ENCODE assay signal across 8 cellular contexts in genomic region chr15:74613953-74614743, GRCh38. TPM values are rescaled to one million over a fixed set of nuclear protein-coding genes. Genes with fewer than 3 reads are reported as not detected.
DNase-seq lines count a peak whose midpoint lies in the region; ATAC-seq, FAIRE-seq and TF ChIP-seq lines count a peak whose summit lies in the region.

No MANE protein-coding gene starts in this region.

- no TSS peak for BruUV-seq in mammary epithelial cell (replicated peaks; lab: Mats Ljungman, UMichigan)

- intact Hi-C loops in mammary epithelial cell (cut with micrococcal nuclease), result loop anchor here (2.0 kb wide), 2 partner anchors 25 to 175 kb away; no protein-coding TSS in a partner anchor

- peak overlapping the region; percentile 91 to 98 for H3K27ac ChIP-seq in A549
- H3K27ac ChIP-seq in mammary epithelial cell (ENCODE audit: insufficient read depth, low read depth, low read length), result no peak overlapping the region
- H3K27ac ChIP-seq in mesodermal cell (ENCODE audit: low read depth, low read length, severe bottlenecking), result peak overlapping the region; percentile 18

- H3K9me3 ChIP-seq in A549 (no peaks in the 10 kb centered on the region), mammary epithelial cell (replicated peaks; ENCODE audit: insufficient read depth, low read length) (no peaks in the 10 kb centered on the region), mesodermal cell (ENCODE audit: control insufficient read depth, low read length) (no peaks in the 10 kb centered on the region)

- no peak for TF ChIP-seq CTCF in A549 (IDR thresholded peaks at IDR 0.05)
- TF ChIP-seq CTCF in HFFc6 (IDR thresholded peaks at IDR 0.05), result no peak
- no peak for TF ChIP-seq CTCF in mammary epithelial cell (conservative IDR thresholded peaks at IDR 0.05 in 1 of 2, IDR thresholded peaks at IDR 0.05 in 1 of 2; ENCODE audit: extremely low read depth in 1 of 2, insufficient read depth in 1 of 2, low read depth in 1 of 2, low read length in 2 of 2)

- H3K9me3 Mint-ChIP-seq in HFFc6, result no peaks in the 10 kb centered on the region

- DNase-seq in A549 (ENCODE audit: low read depth in 1 of 2, low spot score in 1 of 2) (peak in 1 of 2 experiments; percentile 64), HFFc6 (no peak), mammary epithelial cell (no peak), NCI-H1105 treated with DMSO at 0.1 percent for 48 hours (lab: John Stamatoyannopoulos, UW) (no peak)

- H3K4me2 ChIP-seq in A549 (peak overlapping the region; percentile 86), mammary epithelial cell (ENCODE audit: insufficient read depth, low read depth, low read length) (peak overlapping the region; percentile 94)

- in situ Hi-C loops in mammary epithelial cell (cut with MboI; ENCODE audit: low sequenced_read_pairs in 2 of 2), result no loop called here

- no peak for FAIRE-seq in A549 (lab: Jason Lieb, UNC)

- peaks cover 19% of the 10 kb centered on the region for H3K4me1 Mint-ChIP-seq in HFFc6 (ENCODE audit: low read depth)

- H2AFZ ChIP-seq in mammary epithelial cell (ENCODE audit: low read depth, low read length), result peak overlapping the region; percentile 92

- dilution Hi-C loops in mammary epithelial cell (cut with HindIII; ENCODE audit: low sequenced_read_pairs), result no loop called here

- POLR2A ChIA-PET in A549 (lab: Yijun Ruan, JAX), result interaction anchor here (1.3 to 2.0 kb wide), 3 partner anchors 16 to 73 kb away, joined by 3 to 13 read pairs (median 3); partner anchors contain the start of gene ARID3B

- H3K4me1 ChIP-seq in A549 (peaks cover 11% of the 10 kb centered on the region; the same call in 1 of the 3 replicates), mammary epithelial cell (ENCODE audit: insufficient read depth, low read length) (peaks cover 32% of the 10 kb centered on the region), mesodermal cell (ENCODE audit: control insufficient read depth, insufficient read depth, low read length, poor library complexity, severe bottlenecking) (peaks cover 32% of the 10 kb centered on the region)

- H3K4me3 ChIP-seq in A549, result peak overlapping the region; percentile 93
- peak overlapping the region; percentile 89 to 93 (median 91) for H3K4me3 ChIP-seq in mammary epithelial cell (replicated peaks in 1 of 3; ENCODE audit: insufficient read depth in 1 of 3, low read depth in 2 of 3, low read length in 3 of 3)
- peak overlapping the region; percentile 100 for H3K4me3 ChIP-seq in mesodermal cell (ENCODE audit: extremely low read depth, insufficient read depth, low read length, poor library complexity, severe bottlenecking)

- H3K27ac Mint-ChIP-seq in HFFc6, result peak overlapping the region; percentile 62

- ATAC-seq in A549 (no peak), GM21447 (IDR thresholded peaks at IDR 0.05; ENCODE audit: unreplicated experiment) (no peak), HG03439 (IDR thresholded peaks at IDR 0.05; ENCODE audit: unreplicated experiment) (no peak), HG03139 (IDR thresholded peaks at IDR 0.05; ENCODE audit: unreplicated experiment) (no peak)

- CTCF ChIA-PET in A549 (lab: Yijun Ruan, JAX), result interaction anchor here (0.9 to 13.4 kb wide), 6 partner anchors 10 to 175 kb away, joined by 3 to 218 read pairs (median 4); no protein-coding TSS in a partner anchor
- CTCF ChIA-PET in mammary epithelial cell (lab: Charles Lee; ENCODE audit: low non-redundant PET), result no interaction called here

- no peaks in the 10 kb centered on the region; the same call in none of the 2 replicates for H3K36me3 Mint-ChIP-seq in HFFc6 (ENCODE audit: low read depth)

- H3K27me3 Mint-ChIP-seq in HFFc6 (ENCODE audit: insufficient read depth), result peaks cover 19% of the 10 kb centered on the region

- peaks cover 41% of the 10 kb centered on the region for H3K79me2 ChIP-seq in mammary epithelial cell (ENCODE audit: insufficient read depth, low read length)

- WGBS in A549 (ENCODE audit: missing lambda C conversion rate), result 36% methylated on average over 22 of the region's 38 CpGs
- WGBS in mammary epithelial cell (ENCODE audit: low coverage, missing lambda C conversion rate), result 51% methylated on average over 27 of the region's 38 CpGs
- 41 to 69% methylated on average over 24 of the region's 38 CpGs for WGBS in mesodermal cell (ENCODE audit: insufficient coverage in 2 of 2), 2 experiments

- TF ChIP-seq EP300 in A549 (IDR thresholded peaks at IDR 0.05), result no peak

- no peaks in the 10 kb centered on the region for H4K20me1 ChIP-seq in mammary epithelial cell (ENCODE audit: insufficient read depth, low read length)

- H3K36me3 ChIP-seq in mammary epithelial cell (ENCODE audit: insufficient read depth, low read length) (peaks cover under 1% of the 10 kb centered on the region), mesodermal cell (ENCODE audit: control insufficient read depth, insufficient read depth, low read length) (peaks cover 16% of the 10 kb centered on the region)

- no peak; the same call in 1 of the 2 replicates for TF ChIP-seq POLR2A in A549 (IDR thresholded peaks at IDR 0.05; ENCODE audit: low read length)

- H3K4me3 Mint-ChIP-seq in HFFc6, result peak overlapping the region; percentile 76

- H3K27me3 ChIP-seq in mammary epithelial cell (ENCODE audit: insufficient read depth, low read length), result no peaks in the 10 kb centered on the region

- TF ChIP-seq RAD21 in A549 (conservative IDR thresholded peaks at IDR 0.05 in 1 of 2, IDR thresholded peaks at IDR 0.05 in 1 of 2), result no peak

- no peak overlapping the region for H3K9ac ChIP-seq in mammary epithelial cell (ENCODE audit: insufficient read depth, low read length)

TF ChIP-seq in A549, 52 proteins besides CTCF, POLR2A, EP300 and RAD21:
- TF ChIP-seq TP53 (CRISPR knock-in tag; IDR thresholded peaks at IDR 0.05) (no peak), BHLHE40 (IDR thresholded peaks at IDR 0.05; ENCODE audit: low read depth, low read length) (no peak), REST (IDR thresholded peaks at IDR 0.05) (no peak), MAFK (IDR thresholded peaks at IDR 0.05; ENCODE audit: partially characterized antibody) (no peak), POLR2AphosphoS2 (conservative IDR thresholded peaks at IDR 0.05; ENCODE audit: low read length) (no peak), BCL3 (IDR thresholded peaks at IDR 0.05) (no peak), ESRRA (IDR thresholded peaks at IDR 0.05; ENCODE audit: borderline replicate concordance, low read length) (no peak), FOSL2 (IDR thresholded peaks at IDR 0.05) (no peak), FOSL2 (CRISPR knock-in tag; IDR thresholded peaks at IDR 0.05) (no peak), RFX5 (IDR thresholded peaks at IDR 0.05) (no peak)
TF ChIP-seq in A549: peak in this region for 0.

RNA-seq across cellular contexts. Expression of gene CLK3, which starts 1.5 kb away (rescaled TPM):
- polyA plus RNA-seq in A549 (2011; rRNA removed) (35.7 and 42.5 TPM in 2 replicates), A549 (2017; fragmentation: RNase III; extraction: RNeasy Plus Mini Kit Qiagen cat#74134 plus additional on column Dnase treatment) (39.1 to 48.2 TPM (median 47.0 TPM) in 3 replicates), mammary epithelial cell (66.0 TPM)
- 47.3 and 47.8 TPM in 2 replicates for polyA plus RNA-seq in A549 (2012; cell fraction: cytosol; rRNA removed)
- polyA plus RNA-seq in A549 (2012; cell fraction: nucleus; rRNA removed), result 97.8 and 126 TPM in 2 replicates
- 91.4 and 122 TPM in 2 replicates for polyA minus RNA-seq in A549 (2011; rRNA and poly(A)+ RNA removed)
- 10 to 100 TPM; 45.4 to 53.0 (median 46.9) TPM for total RNA-seq in HFFc6 (2021; fragmentation: NEBNext Ultra II Directional; extraction: Animal tissue kit (Norgen Biotek cat#: 25700))
- 10 to 100 TPM; 52.7 to 58.7 TPM for total RNA-seq in mammary epithelial cell
- polyA minus RNA-seq in mammary epithelial cell, result 155 TPM
- 80.6 TPM for polyA plus RNA-seq in mesodermal cell (2013, experiment 1 of 2)
- 65.9 TPM for polyA plus RNA-seq in mesodermal cell (2013, experiment 2 of 2)
